8 cellular contexts compared by ENCODE assay signal in genomic region chr9:14323083-14323968, GRCh38. TPM values are rescaled to one million over a fixed set of nuclear protein-coding genes. Genes with fewer than 3 reads are reported as not detected.
DNase-seq lines count a peak whose midpoint lies in the region; ATAC-seq and TF ChIP-seq lines count a peak whose summit lies in the region.

No MANE protein-coding gene starts in this region.

- TF ChIP-seq RAD21 in HCT116 (IDR thresholded peaks at IDR 0.05; ENCODE audit: low read depth): no peak

- no peak for TF ChIP-seq POLR2A in HCT116 (IDR thresholded peaks at IDR 0.05; ENCODE audit: borderline replicate concordance, extremely low read depth, insufficient read depth, insufficient read length)

- peaks cover 16% of the 10 kb centered on the region for H3K27me3 ChIP-seq in CD4-positive, CD25-positive, alpha-beta regulatory T cell (ENCODE audit: control insufficient read depth, insufficient read depth, low read length)
- H3K27me3 ChIP-seq in HCT116 (ENCODE audit: insufficient read depth, low read length) (no peaks in the 10 kb centered on the region), PC-9 (ENCODE audit: insufficient read depth, low read depth) (no peaks in the 10 kb centered on the region), neuron (ENCODE audit: insufficient read depth, low read length) (no peaks in the 10 kb centered on the region)

- peaks cover 6 to 27% (median 14%) of the 10 kb centered on the region in 4 donors for H3K4me1 Mint-ChIP-seq in CD4-positive, CD25-positive, alpha-beta regulatory T cell

- H3K4me1 ChIP-seq in CD4-positive, CD25-positive, alpha-beta regulatory T cell (ENCODE audit: control insufficient read depth, insufficient read depth, low read length, poor library complexity, severe bottlenecking): peaks cover 4% of the 10 kb centered on the region
- H3K4me1 ChIP-seq in HCT116 (ENCODE audit: control insufficient read depth in 1 of 2, insufficient read depth in 2 of 2, low read length in 2 of 2) (peaks cover 0 to 17% of the 10 kb centered on the region in 2 experiments; a peak in 3 of 4 replicates), PC-9 (replicated peaks; ENCODE audit: insufficient read depth) (peaks cover 59% of the 10 kb centered on the region), neuron (ENCODE audit: insufficient read depth, low read length) (peaks cover 32% of the 10 kb centered on the region)

- peak overlapping the region; percentile 91 for H3K4me2 ChIP-seq in HCT116 (ENCODE audit: low read length)
- peak overlapping the region; percentile 94 for H3K4me2 ChIP-seq in PC-9

- H3K36me3 Mint-ChIP-seq in CD4-positive, CD25-positive, alpha-beta regulatory T cell: no peaks in the 10 kb centered on the region

- RAD21 ChIA-PET in HCT116 (lab: Charles Lee; ENCODE audit: low non-redundant PET in 1 of 2, low total read pairs in 2 of 2, uncharacterized antibody in 2 of 2, unreplicated experiment in 2 of 2): no interaction called here

- H3K79me2 ChIP-seq in HCT116 (ENCODE audit: insufficient read depth, low read length): no peaks in the 10 kb centered on the region
- H3K79me2 ChIP-seq in PC-9 (ENCODE audit: low read depth): peaks cover 8% of the 10 kb centered on the region; the same call in 1 of the 2 replicates

- POLR2A ChIA-PET in HCT116 (lab: Charles Lee) (no interaction called here), PC-9 (lab: Charles Lee; ENCODE audit: unreplicated experiment) (interaction anchor here (0.6 kb wide), 2 partner anchors 10 to 49 kb away, joined by 3 to 12 read pairs; no protein-coding TSS in a partner anchor)

- H3K27ac Mint-ChIP-seq in CD4-positive, CD25-positive, alpha-beta regulatory T cell: peak overlapping the region in 1 of 3 donors; percentile 7

- BruUV-seq in HCT116 (replicated peaks; lab: Mats Ljungman, UMichigan) (TSS peak; percentile 69), PC-9 (replicated peaks; lab: Mats Ljungman, UMichigan) (TSS peak; percentile 96)

- no peak for DNase-seq in CD4-positive, CD25-positive, alpha-beta regulatory T cell
- no peak for DNase-seq in HCT116 (ENCODE audit: low read depth, low spot score)
- DNase-seq in PC-9: no peak
- DNase-seq in epithelial cell of proximal tubule (ENCODE audit: low read depth): no peak
- DNase-seq in hippocampal formation (lab: John Stamatoyannopoulos, UW): no peak
- DNase-seq in GM13976 (ENCODE audit: low spot score): no peak
- no peak for DNase-seq in NCI-H128 (lab: John Stamatoyannopoulos, UW; ENCODE audit: unreplicated experiment)

- H3K36me3 ChIP-seq in CD4-positive, CD25-positive, alpha-beta regulatory T cell (ENCODE audit: control insufficient read depth, insufficient read depth, low read length): no peaks in the 10 kb centered on the region
- no peaks in the 10 kb centered on the region for H3K36me3 ChIP-seq in HCT116 (ENCODE audit: control insufficient read depth in 1 of 2, insufficient read depth in 2 of 2, low read length in 2 of 2)
- H3K36me3 ChIP-seq in PC-9 (ENCODE audit: low read depth): no peaks in the 10 kb centered on the region
- no peaks in the 10 kb centered on the region for H3K36me3 ChIP-seq in neuron (ENCODE audit: insufficient read depth, low read length)

- intact Hi-C loops in HCT116 (cut with micrococcal nuclease) (no loop called here), PC-9 (cut with micrococcal nuclease; ENCODE audit: unreplicated experiment) (loop anchor here (10.0 kb wide), 1 partner anchor 101 kb away; no protein-coding TSS in a partner anchor)

- ATAC-seq in CD4-positive, CD25-positive, alpha-beta regulatory T cell (ENCODE audit: low read depth in 2 of 2): no peak
- ATAC-seq in HCT116: peak; percentile 44

- H4K20me1 ChIP-seq in HCT116 (ENCODE audit: insufficient read depth): no peaks in the 10 kb centered on the region
- H4K20me1 ChIP-seq in PC-9 (ENCODE audit: insufficient read depth): no peaks in the 10 kb centered on the region

- peaks cover 0 to 15% (median 0%) of the 10 kb centered on the region in 7 donors for H3K9me3 Mint-ChIP-seq in CD4-positive, CD25-positive, alpha-beta regulatory T cell

- CTCF ChIA-PET in HCT116 (lab: Charles Lee) (interaction anchor here (1.1 kb wide), 1 partner anchor 30 kb away, joined by 3 read pairs; no protein-coding TSS in a partner anchor), PC-9 (lab: Charles Lee) (no interaction called here)

- in situ Hi-C loops in GM13976 (cut with MboI; ENCODE audit: low sequenced_read_pairs, unreplicated experiment): no loop called here

- no peaks in the 10 kb centered on the region for H3K9me3 ChIP-seq in CD4-positive, CD25-positive, alpha-beta regulatory T cell (ENCODE audit: control insufficient read depth in 2 of 2, low read length in 2 of 2)
- no peaks in the 10 kb centered on the region for H3K9me3 ChIP-seq in HCT116 (ENCODE audit: control insufficient read depth in 1 of 2, insufficient read depth in 1 of 2, low read depth in 1 of 2, low read length in 2 of 2)
- H3K9me3 ChIP-seq in PC-9 (ENCODE audit: insufficient read depth, low read depth): no peaks in the 10 kb centered on the region
- no peaks in the 10 kb centered on the region for H3K9me3 ChIP-seq in neuron (ENCODE audit: low read length)

- TF ChIP-seq CTCF in HCT116 (IDR thresholded peaks at IDR 0.05 in 2 of 3, conservative IDR thresholded peaks at IDR 0.05 in 1 of 3; ENCODE audit: borderline replicate concordance in 1 of 3, insufficient read depth in 1 of 3, low read depth in 2 of 3, low read length in 2 of 3): no peak
- TF ChIP-seq CTCF in PC-9 (conservative IDR thresholded peaks at IDR 0.05): no peak
- TF ChIP-seq CTCF in epithelial cell of proximal tubule (conservative IDR thresholded peaks at IDR 0.05; ENCODE audit: low read depth, low read length): no peak
- no peak for TF ChIP-seq CTCF in GM13976 (IDR thresholded peaks at IDR 0.05; ENCODE audit: borderline replicate concordance, control extremely low read depth, extremely low read depth, insufficient read depth, missing control alignments)

- peaks cover 50% of the 10 kb centered on the region for H3K27me3 Mint-ChIP-seq in CD4-positive, CD25-positive, alpha-beta regulatory T cell

- H3K4me3 ChIP-seq in CD4-positive, CD25-positive, alpha-beta regulatory T cell (ENCODE audit: low read depth, low read length): peak overlapping the region; percentile 65
- H3K4me3 ChIP-seq in HCT116 (replicated peaks in 1 of 2; ENCODE audit: low read depth in 1 of 2, low read length in 2 of 2): peak overlapping the region; percentile 37 to 65
- peak overlapping the region; percentile 73 for H3K4me3 ChIP-seq in PC-9
- peak overlapping the region; percentile 63 for H3K4me3 ChIP-seq in epithelial cell of proximal tubule (ENCODE audit: low read depth, low read length)
- peak overlapping the region; percentile 54 for H3K4me3 ChIP-seq in neuron (ENCODE audit: low read length)

- H3K4me3 Mint-ChIP-seq in CD4-positive, CD25-positive, alpha-beta regulatory T cell: peak overlapping the region; percentile 81 to 92 (median 88)

- H3K9me2 ChIP-seq in HCT116 (ENCODE audit: insufficient read depth) (no peaks in the 10 kb centered on the region), PC-9 (ENCODE audit: insufficient read depth) (no peaks in the 10 kb centered on the region)

- peak overlapping the region; percentile 97 for H2AFZ ChIP-seq in HCT116 (ENCODE audit: low read depth, low read length, poor library complexity, severe bottlenecking)
- H2AFZ ChIP-seq in PC-9: peak overlapping the region; percentile 81
- peak overlapping the region; percentile 75 for H2AFZ ChIP-seq in neuron (ENCODE audit: low read depth, low read length)

- peaks cover 27% of the 10 kb centered on the region for H3F3A ChIP-seq in PC-9 (ENCODE audit: insufficient read depth, low read depth)

- H3K27ac ChIP-seq in CD4-positive, CD25-positive, alpha-beta regulatory T cell (ENCODE audit: insufficient read depth, low read length, poor library complexity, severe bottlenecking): no peak overlapping the region
- H3K27ac ChIP-seq in HCT116 (ENCODE audit: low read depth, low read length): peak overlapping the region; percentile 56
- peak overlapping the region; percentile 92 for H3K27ac ChIP-seq in PC-9

- peak overlapping the region; percentile 70 for H3K9ac ChIP-seq in HCT116 (ENCODE audit: low read length)

TF ChIP-seq in HCT116, 20 proteins besides CTCF, POLR2A, EP300 and RAD21:
- TF ChIP-seq JUND (IDR thresholded peaks at IDR 0.05): no peak
- TF ChIP-seq ATF3 (IDR thresholded peaks at IDR 0.05): no peak
- no peak for TF ChIP-seq ZNF274 (IDR thresholded peaks at IDR 0.05; ENCODE audit: low read depth, low read length)
- TF ChIP-seq ZBTB33 (IDR thresholded peaks at IDR 0.05; ENCODE audit: extremely low read depth, insufficient replicate concordance, low read length): no peak
- TF ChIP-seq YY1 (IDR thresholded peaks at IDR 0.05; ENCODE audit: extremely low read depth, insufficient replicate concordance, low read depth, low read length): no peak

RNA-seq across cellular contexts. Expression of gene NFIB, which starts 9.4 kb away (rescaled TPM):
- total RNA-seq in CD4-positive, CD25-positive, alpha-beta regulatory T cell: 0.20 TPM
- polyA plus RNA-seq in CD4-positive, CD25-positive, alpha-beta regulatory T cell: not detected
- total RNA-seq in HCT116 (2021; ENCODE audit: unreplicated experiment): 6.6 TPM
- 2.2 and 3.4 TPM in 2 replicates for polyA plus RNA-seq in HCT116 (2012)
- 29.0 and 35.1 TPM in 2 replicates for total RNA-seq in PC-9 (2021)
- 2.4 and 5.0 TPM in 2 replicates for total RNA-seq in epithelial cell of proximal tubule
